12 cellular contexts compared by ENCODE assay signal in the genomic region with DNA sequence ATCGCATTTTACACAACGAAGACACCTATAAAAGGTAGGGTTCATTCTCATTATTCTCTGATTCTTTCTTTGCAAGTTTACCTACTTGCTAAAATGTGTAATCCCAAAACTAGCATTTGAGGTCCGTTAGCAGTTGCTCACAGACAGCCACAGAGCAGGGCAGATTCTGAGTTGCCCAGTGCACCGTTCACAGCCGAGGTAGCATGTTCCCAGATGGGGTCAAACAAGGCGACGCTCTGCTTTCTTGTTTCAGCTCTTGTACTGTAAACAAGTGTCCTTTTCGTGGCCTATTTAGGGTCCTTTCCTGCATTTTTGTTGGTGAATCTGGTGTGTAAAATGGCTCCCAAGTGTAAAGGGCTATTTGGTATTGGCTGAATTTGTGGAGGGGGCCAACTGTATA. TPM values are rescaled to one million over a fixed set of nuclear protein-coding genes. Genes with fewer than 3 reads are reported as not detected.
DNase-seq lines count a peak whose midpoint lies in the region; ATAC-seq, FAIRE-seq and TF ChIP-seq lines count a peak whose summit lies in the region.
"Had no signal": no experiment of that assay in that cellular context is flagged by ENCODE, and none has a peak within 500 bp of the region (broad histone marks: within the 10 kb centered on the region; RNA-seq: fewer than 3 reads in every experiment).

No MANE protein-coding gene starts in this region.

- peak overlapping the region; percentile 60 for H3K27ac ChIP-seq in OCI-LY1 (ENCODE audit: low read depth, low read length, poor library complexity, severe bottlenecking)
- H3K27ac ChIP-seq in K562 (ENCODE audit: extremely low read depth, low read depth, low read length): no peak overlapping the region
- H3K27ac ChIP-seq in skeletal muscle tissue (ENCODE audit: low read depth, low read length): peak overlapping the region; percentile 95
- H3K27ac ChIP-seq: esophagus squamous epithelium had no signal

- in situ Hi-C loops in K562 (cut with MboI): no loop called here

- H3F3A ChIP-seq in OCI-LY1 (ENCODE audit: insufficient read depth, low read length): no peaks in the 10 kb centered on the region

- H3K27ac Mint-ChIP-seq in activated CD4-positive, alpha-beta T cell treated with anti-CD3 and anti-CD28 coated beads for 36 hours: peak overlapping the region; percentile 90

- H3K9ac ChIP-seq in OCI-LY1 (ENCODE audit: low read length): peak overlapping the region; percentile 22; the same call in 1 of the 2 replicates
- peak overlapping the region in 1 of 2 experiments; percentile 65; a peak in 1 of 4 replicates for H3K9ac ChIP-seq in K562 (ENCODE audit: insufficient read depth in 1 of 2, low read depth in 2 of 2, low read length in 2 of 2)
- peak overlapping the region in 1 of 3 donors; percentile 55 for H3K9ac ChIP-seq in skeletal muscle tissue (ENCODE audit: low read depth in 1 of 3, low read length in 3 of 3)

- BruUV-seq in K562 (replicated peaks; lab: Mats Ljungman, UMichigan): no TSS peak

- H3K4me2 ChIP-seq in OCI-LY1 (ENCODE audit: low read length) (peak overlapping the region; percentile 81), K562 (ENCODE audit: insufficient read depth, low read length) (peak overlapping the region; percentile 18; the same call in 1 of the 2 replicates)

- H3K4me3 ChIP-seq in OCI-LY1 (ENCODE audit: low read depth, low read length, poor library complexity, severe bottlenecking) (peak overlapping the region; percentile 78), K562 (no peak overlapping the region), skeletal muscle tissue (ENCODE audit: low read length in 3 of 3) (peak overlapping the region; percentile 4 to 35 (median 20))

- H3K4me1 Mint-ChIP-seq in activated CD4-positive, alpha-beta T cell treated with anti-CD3 and anti-CD28 coated beads for 36 hours: peaks cover 65% of the 10 kb centered on the region

- H3K4me1 ChIP-seq in OCI-LY1 (ENCODE audit: insufficient read depth, low read length, severe bottlenecking) (peaks cover 60% of the 10 kb centered on the region), K562 (replicated peaks in 1 of 2; ENCODE audit: control insufficient read depth in 2 of 2, insufficient read depth in 2 of 2, low read length in 2 of 2) (peaks cover 14 to 21% of the 10 kb centered on the region in 2 experiments), skeletal muscle tissue (ENCODE audit: control insufficient read depth in 3 of 3, insufficient read depth in 3 of 3, low read length in 3 of 3) (peaks cover 37 to 56% (median 56%) of the 10 kb centered on the region in 3 donors)

- intact Hi-C loops in activated CD4-positive, alpha-beta T cell treated with anti-CD3 and anti-CD28 coated beads for 36 hours (cut with DNase I, micrococcal nuclease): loop anchor here (5.0 kb wide), 6 partner anchors 47 to 962 kb away; a partner anchor contains a TSS
- intact Hi-C loops in K562 (cut with micrococcal nuclease): loop anchor here (5.0 to 10.0 kb wide), 2 partner anchors 175 to 268 kb away; a partner anchor contains a TSS

- H3K27me3 ChIP-seq in OCI-LY1 (ENCODE audit: insufficient read depth, low read length) (peaks cover 8% of the 10 kb centered on the region), K562 (ENCODE audit: control insufficient read depth in 2 of 2, insufficient read depth in 2 of 2, low read length in 2 of 2) (no peaks in the 10 kb centered on the region), skeletal muscle tissue (ENCODE audit: control insufficient read depth in 3 of 3, insufficient read depth in 3 of 3, low read length in 3 of 3) (no peaks in the 10 kb centered on the region)
- H3K27me3 ChIP-seq: esophagus squamous epithelium had no signal

- DNase-seq in activated CD4-positive, alpha-beta T cell treated with anti-CD3 and anti-CD28 coated beads for 36 hours: peak; percentile 70
- DNase-seq in activated CD4-positive, alpha-beta T cell treated with anti-CD3 and anti-CD28 coated beads, Interleukin-2, amount 50 U/mL, for 4 hours: no peak
- no peak for DNase-seq in K562 (ENCODE audit: extremely low read depth in 1 of 4, low spot score in 3 of 4)
- DNase-seq: esophagus squamous epithelium, NCI-H1105 had no signal

- H3K36me3 Mint-ChIP-seq in activated CD4-positive, alpha-beta T cell treated with anti-CD3 and anti-CD28 coated beads for 36 hours (ENCODE audit: low read depth): peaks cover 29% of the 10 kb centered on the region

- TF ChIP-seq CTCF in OCI-LY1 (IDR thresholded peaks at IDR 0.05; ENCODE audit: low read length) (no peak), K562 (IDR thresholded peaks at IDR 0.05 in 2 of 3, conservative IDR thresholded peaks at IDR 0.05 in 1 of 3; ENCODE audit: insufficient read depth in 2 of 3, low read depth in 1 of 3, low read length in 3 of 3) (no peak)

- peaks cover 4% of the 10 kb centered on the region for H3K9me1 ChIP-seq in K562 (ENCODE audit: control insufficient read depth, insufficient read depth, low read length)

- no peaks in the 10 kb centered on the region; the same call in 1 of the 2 replicates for H3K79me2 ChIP-seq in OCI-LY1 (ENCODE audit: insufficient read depth, low read length)
- peaks cover 74% of the 10 kb centered on the region for H3K79me2 ChIP-seq in K562 (ENCODE audit: control insufficient read depth, insufficient read depth, low read length)

- FAIRE-seq in K562 (lab: Jason Lieb, UNC): no peak
- FAIRE-seq: A204.1, bronchial epithelial cell had no signal

- H2AFZ ChIP-seq in OCI-LY1 (ENCODE audit: low read length): no peak overlapping the region
- H2AFZ ChIP-seq in K562 (ENCODE audit: low read depth, low read length): no peak overlapping the region

- H3K9me3 Mint-ChIP-seq in activated CD4-positive, alpha-beta T cell treated with anti-CD3 and anti-CD28 coated beads for 36 hours (ENCODE audit: low read depth): peaks cover 4% of the 10 kb centered on the region

- POLR2A ChIA-PET in activated CD4-positive, alpha-beta T cell treated with anti-CD3 and anti-CD28 coated beads for 36 hours (lab: Charles Lee): interaction anchor here (0.7 kb wide), 1 partner anchor 313 kb away, joined by 3 read pairs; no protein-coding TSS in a partner anchor
- POLR2A ChIA-PET in K562 (lab: Yijun Ruan, JAX): interaction anchor here (1.2 kb wide), 1 partner anchor 20 kb away, joined by 4 read pairs; no protein-coding TSS in a partner anchor

- H3K4me3 Mint-ChIP-seq in activated CD4-positive, alpha-beta T cell treated with anti-CD3 and anti-CD28 coated beads for 36 hours: peak overlapping the region; percentile 95

- TF ChIP-seq RAD21 in K562 (CRISPR knock-in tag; conservative IDR thresholded peaks at IDR 0.05 in 1 of 2, IDR thresholded peaks at IDR 0.05 in 1 of 2): no peak

- no peaks in the 10 kb centered on the region for H3K36me3 ChIP-seq in OCI-LY1 (ENCODE audit: insufficient read depth, low read length)
- no peaks in the 10 kb centered on the region for H3K36me3 ChIP-seq in K562 (ENCODE audit: control insufficient read depth, insufficient read depth, low read length)
- no peaks in the 10 kb centered on the region for H3K36me3 ChIP-seq in skeletal muscle tissue (ENCODE audit: control insufficient read depth in 3 of 3, insufficient read depth in 3 of 3, low read length in 3 of 3)
- H3K36me3 ChIP-seq: esophagus squamous epithelium had no signal

- no peaks in the 10 kb centered on the region for H4K20me1 ChIP-seq in OCI-LY1 (ENCODE audit: insufficient read depth, low read length)
- H4K20me1 ChIP-seq in K562 (replicated peaks; ENCODE audit: control insufficient read depth, insufficient read depth, low read length): peaks cover 18% of the 10 kb centered on the region

- no peak for TF ChIP-seq EP300 in K562 (IDR thresholded peaks at IDR 0.05; ENCODE audit: low read length)

- 55% methylated on average over 8 of the region's 8 CpGs for WGBS in K562 (ENCODE audit: insufficient coverage, low coverage, missing lambda C conversion rate)

- no peaks in the 10 kb centered on the region for H3K9me2 ChIP-seq in OCI-LY1 (ENCODE audit: low read depth, low read length)

- no peaks in the 10 kb centered on the region for H3K27me3 Mint-ChIP-seq in activated CD4-positive, alpha-beta T cell treated with anti-CD3 and anti-CD28 coated beads for 36 hours

- H3K9me3 ChIP-seq in OCI-LY1 (ENCODE audit: low read length) (no peaks in the 10 kb centered on the region), K562 (replicated peaks; ENCODE audit: control insufficient read depth, insufficient read depth, low read depth, low read length) (no peaks in the 10 kb centered on the region), skeletal muscle tissue (ENCODE audit: control insufficient read depth in 3 of 3, low read length in 3 of 3) (no peaks in the 10 kb centered on the region)
- H3K9me3 ChIP-seq: esophagus squamous epithelium had no signal

- CTCF ChIA-PET in activated CD4-positive, alpha-beta T cell treated with anti-CD3 and anti-CD28 coated beads for 36 hours (lab: Charles Lee): interaction anchor here (3.7 kb wide), 1 partner anchor 269 kb away, joined by 23 read pairs; a partner anchor contains a TSS
- CTCF ChIA-PET in K562 (lab: Yijun Ruan, JAX; ENCODE audit: low intra/inter-chr PET ratio): no interaction called here

- ATAC-seq in activated CD4-positive, alpha-beta T cell treated with anti-CD3 and anti-CD28 coated beads for 36 hours: peak; percentile 21
- no peak for ATAC-seq in K562
- no peak for ATAC-seq in GM19467 (IDR thresholded peaks at IDR 0.05; ENCODE audit: unreplicated experiment)
- no peak for ATAC-seq in HG02870 (IDR thresholded peaks at IDR 0.05; ENCODE audit: unreplicated experiment)
- ATAC-seq in GM21390 (IDR thresholded peaks at IDR 0.05; ENCODE audit: unreplicated experiment): no peak

- TF ChIP-seq POLR2A in K562 (conservative IDR thresholded peaks at IDR 0.05): no peak

RNA-seq across cellular contexts. Expression of a gene that starts 3.1 kb away (rescaled TPM):
- 100 to 1,000 TPM in 1 of 2 experiments, 10 to 100 TPM in 1; 77.0 to 134 TPM for total RNA-seq in activated CD4-positive, alpha-beta T cell treated with anti-CD3 and anti-CD28 coated beads for 36 hours
- total RNA-seq in K562 (2011; cell fraction: chromatin; rRNA removed; ENCODE audit: low replicate concordance): 24.1 and 28.1 TPM in 2 replicates
- 30.3 and 30.7 TPM in 2 replicates for total RNA-seq in K562 (2011; cell fraction: nucleolus; rRNA removed)
- 19.5 and 31.0 TPM in 2 replicates for total RNA-seq in K562 (2011; cell fraction: nucleoplasm; rRNA removed)
- total RNA-seq in K562 (2014; rRNA removed) (115 and 196 TPM in 2 replicates), K562 (2014; rRNA removed; fragmentation: Illumina TruSeq; extraction: Trizol) (42.4 and 43.6 TPM in 2 replicates), K562 (2015; rRNA removed; fragmentation: Illumina TruSeq; extraction: Trizol) (38.0 and 51.0 TPM in 2 replicates), K562 (2021) (40.3 and 43.1 TPM in 2 replicates), skeletal muscle tissue (42.8 TPM)
- polyA plus RNA-seq in K562 (2011; rRNA removed) (29.9 and 46.0 TPM in 2 replicates), K562 (2014; fragmentation: Illumina TruSeq; extraction: Trizol) (27.1 and 33.6 TPM in 2 replicates), K562 (2014; fragmentation: Nextera tagmentation; extraction: Ambion mirVana) (10 to 100 TPM in 1 of 2 experiments, 1 to 10 TPM in 1; 9.4 to 10.5 TPM), K562 (2014; rRNA removed) (18.7 and 19.9 TPM in 2 replicates)
- polyA plus RNA-seq in K562 (2011; cell fraction: cytosol; rRNA removed): 13.0 and 36.8 TPM in 2 replicates
- 22.0 and 35.1 TPM in 2 replicates for polyA plus RNA-seq in K562 (2011; cell fraction: nucleus; rRNA removed)
- polyA plus RNA-seq in K562 (2012): 19.6 and 48.2 TPM in 2 replicates
- 65.6 and 72.0 TPM in 2 replicates for polyA minus RNA-seq in K562 (2011; rRNA and poly(A)+ RNA removed)
- polyA minus RNA-seq in K562 (2011; cell fraction: cytosol; rRNA and poly(A)+ RNA removed): 34.6 and 47.6 TPM in 2 replicates
- 29.4 and 35.7 TPM in 2 replicates for polyA minus RNA-seq in K562 (2011; cell fraction: nucleus; rRNA and poly(A)+ RNA removed)

RNA-seq across cellular contexts. Expression of a gene that starts 43.7 kb away (rescaled TPM):
- not detected for total RNA-seq in activated CD4-positive, alpha-beta T cell treated with anti-CD3 and anti-CD28 coated beads for 36 hours
- total RNA-seq in K562 (2011; cell fraction: chromatin; rRNA removed; ENCODE audit: low replicate concordance): 0.42 and 0.58 TPM in 2 replicates
- total RNA-seq in K562 (2011; cell fraction: nucleolus; rRNA removed): 1.3 TPM in 2 replicates
- total RNA-seq in K562 (2011; cell fraction: nucleoplasm; rRNA removed): 0.29 and 1.8 TPM in 2 replicates
- total RNA-seq in K562 (2014; rRNA removed) (not detected in 2 replicates), K562 (2014; rRNA removed; fragmentation: Illumina TruSeq; extraction: Trizol) (0.25 and 0.48 TPM in 2 replicates), K562 (2015; rRNA removed; fragmentation: Illumina TruSeq; extraction: Trizol) (0.18 TPM in 1 of 2 replicates, not detected in the other), K562 (2021) (0.33 and 0.83 TPM in 2 replicates), skeletal muscle tissue (20.4 TPM)
- polyA plus RNA-seq in K562 (2011; rRNA removed) (0.50 TPM in 1 of 2 replicates, not detected in the other), K562 (2014; fragmentation: Illumina TruSeq; extraction: Trizol) (0.48 and 0.54 TPM in 2 replicates), K562 (2014; fragmentation: Nextera tagmentation; extraction: Ambion mirVana) (under 1 TPM; 0.36 to 0.44 TPM), K562 (2014; rRNA removed) (0.32 TPM in 1 of 2 replicates, not detected in the other)
- polyA plus RNA-seq in K562 (2011; cell fraction: cytosol; rRNA removed): 0.04 and 0.27 TPM in 2 replicates
- polyA plus RNA-seq in K562 (2011; cell fraction: nucleus; rRNA removed): 0.11 and 0.21 TPM in 2 replicates
- 0.26 and 1.4 TPM in 2 replicates for polyA plus RNA-seq in K562 (2012)
- 0.36 and 0.74 TPM in 2 replicates for polyA minus RNA-seq in K562 (2011; rRNA and poly(A)+ RNA removed)
- polyA minus RNA-seq in K562 (2011; cell fraction: cytosol; rRNA and poly(A)+ RNA removed): not detected in 2 replicates
- not detected in 2 replicates for polyA minus RNA-seq in K562 (2011; cell fraction: nucleus; rRNA and poly(A)+ RNA removed)
